Comparison of ENCODE assay signal across 2 cellular contexts in the genomic region with DNA sequence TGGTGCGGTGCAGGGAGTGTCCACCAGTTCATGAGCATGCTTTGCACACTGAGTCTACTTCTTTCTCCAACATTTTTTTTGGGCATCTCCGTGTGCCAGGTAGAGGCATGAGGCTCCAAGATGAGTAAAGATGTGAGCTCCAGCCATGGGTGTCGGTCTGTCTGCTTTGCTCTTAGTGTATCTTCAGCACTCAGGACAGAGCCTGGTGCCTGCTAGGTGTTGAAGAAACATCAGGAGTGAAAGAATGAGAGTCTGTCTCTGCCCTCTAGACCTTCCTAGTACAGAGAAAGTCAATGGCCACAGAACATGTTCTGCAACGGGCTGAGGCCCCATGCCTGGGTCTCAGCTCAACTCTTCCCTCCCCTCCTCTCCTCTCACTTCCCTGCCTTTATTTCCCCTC.
TF ChIP-seq lines count a peak whose summit lies in the region.

No MANE protein-coding gene starts in this region.

TF ChIP-seq in SK-N-SH, 30 proteins besides CTCF, POLR2A, EP300 and RAD21:
- TF ChIP-seq, protein P1, sequence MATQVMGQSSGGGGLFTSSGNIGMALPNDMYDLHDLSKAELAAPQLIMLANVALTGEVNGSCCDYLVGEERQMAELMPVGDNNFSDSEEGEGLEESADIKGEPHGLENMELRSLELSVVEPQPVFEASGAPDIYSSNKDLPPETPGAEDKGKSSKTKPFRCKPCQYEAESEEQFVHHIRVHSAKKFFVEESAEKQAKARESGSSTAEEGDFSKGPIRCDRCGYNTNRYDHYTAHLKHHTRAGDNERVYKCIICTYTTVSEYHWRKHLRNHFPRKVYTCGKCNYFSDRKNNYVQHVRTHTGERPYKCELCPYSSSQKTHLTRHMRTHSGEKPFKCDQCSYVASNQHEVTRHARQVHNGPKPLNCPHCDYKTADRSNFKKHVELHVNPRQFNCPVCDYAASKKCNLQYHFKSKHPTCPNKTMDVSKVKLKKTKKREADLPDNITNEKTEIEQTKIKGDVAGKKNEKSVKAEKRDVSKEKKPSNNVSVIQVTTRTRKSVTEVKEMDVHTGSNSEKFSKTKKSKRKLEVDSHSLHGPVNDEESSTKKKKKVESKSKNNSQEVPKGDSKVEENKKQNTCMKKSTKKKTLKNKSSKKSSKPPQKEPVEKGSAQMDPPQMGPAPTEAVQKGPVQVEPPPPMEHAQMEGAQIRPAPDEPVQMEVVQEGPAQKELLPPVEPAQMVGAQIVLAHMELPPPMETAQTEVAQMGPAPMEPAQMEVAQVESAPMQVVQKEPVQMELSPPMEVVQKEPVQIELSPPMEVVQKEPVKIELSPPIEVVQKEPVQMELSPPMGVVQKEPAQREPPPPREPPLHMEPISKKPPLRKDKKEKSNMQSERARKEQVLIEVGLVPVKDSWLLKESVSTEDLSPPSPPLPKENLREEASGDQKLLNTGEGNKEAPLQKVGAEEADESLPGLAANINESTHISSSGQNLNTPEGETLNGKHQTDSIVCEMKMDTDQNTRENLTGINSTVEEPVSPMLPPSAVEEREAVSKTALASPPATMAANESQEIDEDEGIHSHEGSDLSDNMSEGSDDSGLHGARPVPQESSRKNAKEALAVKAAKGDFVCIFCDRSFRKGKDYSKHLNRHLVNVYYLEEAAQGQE (IDR thresholded peaks at IDR 0.05; ENCODE audit: low read depth, low read length): 0 out of 2 replicates have a peak, but pooled peaks have one; percentile 46
- TF ChIP-seq FOXM1 (IDR thresholded peaks at IDR 0.05; ENCODE audit: low read depth): no peak
TF ChIP-seq in SK-N-SH: peak in this region for 1.

TF ChIP-seq in HepG2, 621 proteins besides CTCF, POLR2A, EP300 and RAD21:
- TF ChIP-seq, protein P1 (IDR thresholded peaks at IDR 0.05; ENCODE audit: borderline replicate concordance in 1 of 2, low read depth in 1 of 2, low read length in 2 of 2): 0 out of 4 replicates have a peak, but pooled peaks of 1 of the 2 experiments have one; percentile 17
- TF ChIP-seq HNRNPK (IDR thresholded peaks at IDR 0.05; ENCODE audit: low read depth, low read length, poor library complexity, severe bottlenecking) (peak; percentile 29), PTBP1 (IDR thresholded peaks at IDR 0.05; ENCODE audit: low read depth, low read length, poor library complexity, severe bottlenecking) (no peak)
- TF ChIP-seq, protein P2, sequence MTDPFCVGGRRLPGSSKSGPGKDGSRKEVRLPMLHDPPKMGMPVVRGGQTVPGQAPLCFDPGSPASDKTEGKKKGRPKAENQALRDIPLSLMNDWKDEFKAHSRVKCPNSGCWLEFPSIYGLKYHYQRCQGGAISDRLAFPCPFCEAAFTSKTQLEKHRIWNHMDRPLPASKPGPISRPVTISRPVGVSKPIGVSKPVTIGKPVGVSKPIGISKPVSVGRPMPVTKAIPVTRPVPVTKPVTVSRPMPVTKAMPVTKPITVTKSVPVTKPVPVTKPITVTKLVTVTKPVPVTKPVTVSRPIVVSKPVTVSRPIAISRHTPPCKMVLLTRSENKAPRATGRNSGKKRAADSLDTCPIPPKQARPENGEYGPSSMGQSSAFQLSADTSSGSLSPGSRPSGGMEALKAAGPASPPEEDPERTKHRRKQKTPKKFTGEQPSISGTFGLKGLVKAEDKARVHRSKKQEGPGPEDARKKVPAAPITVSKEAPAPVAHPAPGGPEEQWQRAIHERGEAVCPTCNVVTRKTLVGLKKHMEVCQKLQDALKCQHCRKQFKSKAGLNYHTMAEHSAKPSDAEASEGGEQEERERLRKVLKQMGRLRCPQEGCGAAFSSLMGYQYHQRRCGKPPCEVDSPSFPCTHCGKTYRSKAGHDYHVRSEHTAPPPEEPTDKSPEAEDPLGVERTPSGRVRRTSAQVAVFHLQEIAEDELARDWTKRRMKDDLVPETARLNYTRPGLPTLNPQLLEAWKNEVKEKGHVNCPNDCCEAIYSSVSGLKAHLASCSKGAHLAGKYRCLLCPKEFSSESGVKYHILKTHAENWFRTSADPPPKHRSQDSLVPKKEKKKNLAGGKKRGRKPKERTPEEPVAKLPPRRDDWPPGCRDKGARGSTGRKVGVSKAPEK (CRISPR knock-in tag; IDR thresholded peaks at IDR 0.05; ENCODE audit: borderline replicate concordance): no peak
